ENCODE assay signal across 8 cellular contexts in genomic region chr19:45885556-45886426, GRCh38.
DNase-seq lines count a peak whose midpoint lies in the region; ATAC-seq lines count a peak whose summit lies in the region.

TSS of gene IRF2BP1 (minus strand) at chr19:45886141. CDS start at chr19:45885774, 367 bp downstream.

- peak within 1 kb of the TSS; percentile 77 for H3K27ac ChIP-seq in ACC112 (ENCODE audit: low read depth, low read length)

- H2AFZ ChIP-seq in ACC112 (ENCODE audit: low read length, unreplicated experiment), result peak within 1 kb of the TSS; percentile 69

- peak within 1 kb of the TSS; percentile 91 for H3K4me3 ChIP-seq in ACC112 (ENCODE audit: low read depth, low read length)

- H3K79me2 ChIP-seq in ACC112 (ENCODE audit: control insufficient read depth, insufficient read depth, low read length, unreplicated experiment), result peaks cover 4% of the 10 kb centered on the region

- H3K36me3 ChIP-seq in ACC112 (ENCODE audit: insufficient read depth, low read length), result no peaks in the 10 kb centered on the region

- DNase-seq in NCI-H446 treated with DMSO at 0.1 percent for 48 hours (lab: John Stamatoyannopoulos, UW) (peak; percentile 86), islet precursor cell (peak; percentile 96)
- peak; percentile 80 for DNase-seq in activated CD4-positive, CD25-positive, alpha-beta regulatory T cell treated with anti-CD3 and anti-CD28 coated beads, Interleukin-2, amount 50 U/mL, for 16 hours (ENCODE audit: low read depth, low spot score)
- DNase-seq in central memory CD4-positive, alpha-beta T cell, result peak; percentile 90
- DNase-seq in stimulated activated CD4-positive, alpha-beta T cell treated with anti-CD3 and anti-CD28 coated beads, Interleukin-12 subunit alpha, Interleukin-12 subunit beta, amount 100 ng/mL, for 24 hours (ENCODE audit: low read depth in 2 of 2), result peak; percentile 75 to 82

- ATAC-seq in GM18907 (IDR thresholded peaks at IDR 0.05; ENCODE audit: unreplicated experiment), result peak; percentile 50
- peak; percentile 47 for ATAC-seq in HG03175 (IDR thresholded peaks at IDR 0.05; ENCODE audit: unreplicated experiment)

- no peaks in the 10 kb centered on the region for H3K27me3 ChIP-seq in ACC112 (ENCODE audit: insufficient read depth, low read length)

- H3K4me1 ChIP-seq in ACC112 (ENCODE audit: control insufficient read depth, insufficient read depth, low read length, unreplicated experiment), result peaks cover 13% of the 10 kb centered on the region

Comparison
In these comparisons a context has a peak if more than half of its experiments do, and no peak if none do; other contexts are left out.
1. Peak in every context shown above with its lines: DNase-seq, ATAC-seq, H3K4me3 ChIP-seq and H3K27ac ChIP-seq.